ENCODE assay signal across 8 cellular contexts in the genomic region with DNA sequence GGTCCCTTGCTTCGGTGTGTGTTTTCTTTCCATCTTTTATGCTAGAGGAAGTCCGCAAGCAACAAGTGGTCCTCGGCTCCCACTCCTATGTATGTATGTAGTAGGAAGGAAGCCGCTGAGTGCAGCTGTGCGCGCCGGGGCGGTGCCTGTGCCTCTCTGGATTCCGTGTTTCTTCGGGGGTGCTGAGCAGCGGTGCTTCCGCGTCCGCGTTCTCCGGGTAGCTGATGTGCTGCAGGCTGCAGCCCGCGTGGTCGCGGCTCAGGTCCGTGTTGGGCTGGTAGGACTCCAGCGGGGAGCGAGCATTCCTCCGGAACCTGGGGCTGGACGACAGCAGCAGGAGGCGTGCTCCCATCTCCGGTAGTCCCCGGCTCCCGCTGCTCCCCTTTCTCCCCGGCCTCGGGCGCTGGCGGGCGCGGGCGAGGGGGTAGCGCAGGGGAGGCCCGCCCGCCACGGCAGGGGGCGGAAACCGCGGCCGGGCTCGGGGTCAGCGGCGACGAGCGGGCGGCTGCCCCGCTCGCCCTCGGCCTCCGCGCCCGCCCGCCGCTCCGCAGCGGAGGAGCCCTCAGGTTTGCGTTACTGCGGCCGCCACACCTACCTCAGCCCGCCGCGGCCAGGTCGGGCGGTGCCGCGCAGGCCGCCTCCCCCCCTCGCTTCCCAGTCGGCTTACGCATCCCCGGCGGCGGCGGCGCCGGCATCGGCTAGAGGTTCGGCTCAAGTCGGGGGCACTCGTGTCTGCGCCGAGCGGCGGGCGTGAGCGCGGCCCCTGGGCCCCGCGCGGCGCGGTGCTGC. TPM values are rescaled to one million over a fixed set of nuclear protein-coding genes. Genes with fewer than 3 reads are reported as not detected.
A peak's percentile ranks its signal among the peaks of the same experiment; 100 is the strongest.
DNase-seq lines count a peak whose midpoint lies in the region; ATAC-seq and TF ChIP-seq lines count a peak whose summit lies in the region.

No MANE protein-coding gene starts in this region.

- POLR2A ChIA-PET in CD4-positive, alpha-beta memory T cell (lab: Charles Lee; ENCODE audit: partially characterized antibody): interaction anchor here (0.6 to 3.1 kb wide), 16 partner anchors 8 to 1174 kb away, joined by 3 to 31 read pairs (median 4); partner anchors contain the start of genes AKAP1, SCPEP1 and SRSF1

- H3K79me2 ChIP-seq in OCI-LY3 (ENCODE audit: low read length): peaks cover 25% of the 10 kb centered on the region
- peaks cover 25% of the 10 kb centered on the region for H3K79me2 ChIP-seq in fibroblast of lung (ENCODE audit: control insufficient read depth, insufficient read depth, low read length)
- H3K79me2 ChIP-seq in neural cell (replicated peaks; ENCODE audit: insufficient read depth, low read length): peaks cover 5% of the 10 kb centered on the region

- H3K4me1 ChIP-seq in CD4-positive, alpha-beta memory T cell (ENCODE audit: insufficient read depth, low read length): peaks cover 60% of the 10 kb centered on the region
- peaks cover 17% of the 10 kb centered on the region for H3K4me1 ChIP-seq in OCI-LY3 (ENCODE audit: low read length)
- H3K4me1 ChIP-seq in fibroblast of lung (ENCODE audit: control insufficient read depth, extremely low read depth, insufficient read depth, low read length): peaks cover 11% of the 10 kb centered on the region

- CTCF ChIA-PET in CD4-positive, alpha-beta memory T cell (lab: Charles Lee; ENCODE audit: partially characterized antibody): interaction anchor here (1.9 to 4.0 kb wide), 2 partner anchors 8 to 14 kb away, joined by 4 to 38 read pairs; no protein-coding TSS in a partner anchor

- H3K27ac Mint-ChIP-seq in CD4-positive, alpha-beta memory T cell: peak overlapping the region; percentile 81 to 97 (median 93)
- peak overlapping the region; percentile 90 to 95 for H3K27ac Mint-ChIP-seq in stimulated activated naive CD8-positive, alpha-beta T cell treated with anti-CD3 and anti-CD28 coated beads, Interleukin-15, amount 100 ng/mL, for 72 hours

- no peaks in the 10 kb centered on the region for H3K9me2 ChIP-seq in neural cell (ENCODE audit: insufficient read depth, low read length)

- H2AFZ ChIP-seq in OCI-LY3 (ENCODE audit: low read depth, low read length) (peak overlapping the region; percentile 95), fibroblast of lung (ENCODE audit: low read length) (peak overlapping the region; percentile 67), neural cell (ENCODE audit: low read depth, low read length) (peak overlapping the region; percentile 60)

- H3K4me2 ChIP-seq in OCI-LY3 (ENCODE audit: low read length): peak overlapping the region; percentile 84
- peak overlapping the region; percentile 87 for H3K4me2 ChIP-seq in fibroblast of lung (ENCODE audit: extremely low read depth, insufficient read depth, low read length)
- peak overlapping the region; percentile 33 for H3K4me2 ChIP-seq in neural cell (ENCODE audit: low read length)

- ATAC-seq in GM19397 (IDR thresholded peaks at IDR 0.05; ENCODE audit: unreplicated experiment): peak; percentile 54
- ATAC-seq in HG03520 (IDR thresholded peaks at IDR 0.05; ENCODE audit: unreplicated experiment): peak; percentile 44
- peak; percentile 77 for ATAC-seq in stimulated activated naive CD8-positive, alpha-beta T cell treated with anti-CD3 and anti-CD28 coated beads, Interleukin-15, amount 100 ng/mL, for 72 hours

- 0 out of 2 replicates have a peak, but pooled peaks cover 6% of the 10 kb centered on the region for H4K20me1 ChIP-seq in OCI-LY3 (ENCODE audit: insufficient read depth, low read length)
- no peaks in the 10 kb centered on the region for H4K20me1 ChIP-seq in fibroblast of lung (ENCODE audit: control insufficient read depth, extremely low read depth, insufficient read depth, low read length)
- no peaks in the 10 kb centered on the region for H4K20me1 ChIP-seq in neural cell (ENCODE audit: insufficient read depth)

- H3K4me3 Mint-ChIP-seq in CD4-positive, alpha-beta memory T cell: peak overlapping the region; percentile 88 to 97 (median 92)
- H3K4me3 Mint-ChIP-seq in stimulated activated naive CD8-positive, alpha-beta T cell treated with anti-CD3 and anti-CD28 coated beads, Interleukin-15, amount 100 ng/mL, for 72 hours: peak overlapping the region; percentile 85 to 96

- H3F3A ChIP-seq in neural cell (ENCODE audit: insufficient read depth, low read length, poor library complexity, severe bottlenecking): peaks cover 6% of the 10 kb centered on the region

- H3K27ac ChIP-seq in CD4-positive, alpha-beta memory T cell (ENCODE audit: low read depth, low read length): peak overlapping the region; percentile 79
- H3K27ac ChIP-seq in OCI-LY3 (ENCODE audit: low read length): peak overlapping the region; percentile 27
- peak overlapping the region; percentile 76 for H3K27ac ChIP-seq in fibroblast of lung (ENCODE audit: insufficient read depth, low read length)
- H3K27ac ChIP-seq in neural cell (ENCODE audit: low read length): peak overlapping the region; percentile 34

- no peaks in the 10 kb centered on the region for H3K27me3 ChIP-seq in CD4-positive, alpha-beta memory T cell (ENCODE audit: insufficient read depth, low read length)
- H3K27me3 ChIP-seq in OCI-LY3 (ENCODE audit: low read depth, low read length) (no peaks in the 10 kb centered on the region), fibroblast of lung (ENCODE audit: control insufficient read depth, insufficient read depth, low read length) (no peaks in the 10 kb centered on the region), neural cell (ENCODE audit: insufficient read depth, low read depth, low read length) (no peaks in the 10 kb centered on the region)

- TF ChIP-seq RAD21 in neural cell (conservative IDR thresholded peaks at IDR 0.05): no peak

- peak overlapping the region; percentile 38 to 88 for H3K4me3 ChIP-seq in CD4-positive, alpha-beta memory T cell (ENCODE audit: low read length in 2 of 2)
- H3K4me3 ChIP-seq in OCI-LY3 (ENCODE audit: low read length): peak overlapping the region; percentile 97
- H3K4me3 ChIP-seq in fibroblast of lung (replicated peaks in 1 of 4; ENCODE audit: control extremely low read depth in 1 of 4, insufficient read depth in 1 of 4, low read depth in 3 of 4, low read length in 4 of 4): peak overlapping the region; percentile 62 to 79 (median 68)
- peak overlapping the region; percentile 92 for H3K4me3 ChIP-seq in neural cell (ENCODE audit: low read length)

- intact Hi-C loops in CD4-positive, alpha-beta memory T cell (cut with micrococcal nuclease): loop anchor here (1.0 to 5.0 kb wide), 8 partner anchors 14 to 1684 kb away; partner anchors contain the start of genes AKAP1, COIL, MSI2 and SRSF1

- peak overlapping the region; percentile 81 for H3K9ac ChIP-seq in OCI-LY3 (ENCODE audit: low read length)
- H3K9ac ChIP-seq in fibroblast of lung (ENCODE audit: insufficient read depth, low read length): peak overlapping the region; percentile 71
- peak overlapping the region; percentile 62 for H3K9ac ChIP-seq in neural cell (ENCODE audit: low read length)

- TF ChIP-seq EP300 in neural cell (conservative IDR thresholded peaks at IDR 0.05; ENCODE audit: poor library complexity, severe bottlenecking): peak; percentile 21

- peaks cover 38 to 72% (median 53%) of the 10 kb centered on the region in 4 donors for H3K4me1 Mint-ChIP-seq in CD4-positive, alpha-beta memory T cell
- peaks cover 74% of the 10 kb centered on the region for H3K4me1 Mint-ChIP-seq in stimulated activated naive CD8-positive, alpha-beta T cell treated with anti-CD3 and anti-CD28 coated beads, Interleukin-15, amount 100 ng/mL, for 72 hours

- no peaks in the 10 kb centered on the region for H3K36me3 ChIP-seq in CD4-positive, alpha-beta memory T cell (ENCODE audit: insufficient read depth, low read length)
- peaks cover 13% of the 10 kb centered on the region for H3K36me3 ChIP-seq in OCI-LY3 (replicated peaks; ENCODE audit: low read depth, low read length)
- H3K36me3 ChIP-seq in fibroblast of lung (ENCODE audit: control insufficient read depth, insufficient read depth, low read length): no peaks in the 10 kb centered on the region
- H3K36me3 ChIP-seq in neural cell (ENCODE audit: insufficient read depth, low read length): no peaks in the 10 kb centered on the region

- H3K9me3 Mint-ChIP-seq in CD4-positive, alpha-beta memory T cell: no peaks in the 10 kb centered on the region
- H3K9me3 Mint-ChIP-seq in stimulated activated naive CD8-positive, alpha-beta T cell treated with anti-CD3 and anti-CD28 coated beads, Interleukin-15, amount 100 ng/mL, for 72 hours: no peaks in the 10 kb centered on the region

- TF ChIP-seq CTCF in OCI-LY3 (IDR thresholded peaks at IDR 0.05; ENCODE audit: low read depth, low read length) (no peak), fibroblast of lung (conservative IDR thresholded peaks at IDR 0.05 in 1 of 2, IDR thresholded peaks at IDR 0.05 in 1 of 2; ENCODE audit: low read depth in 1 of 2, low read length in 2 of 2) (no peak), neural cell (IDR thresholded peaks at IDR 0.05; ENCODE audit: poor library complexity, severe bottlenecking) (no peak)

- peak; percentile 62 to 78 (median 65) for DNase-seq in CD4-positive, alpha-beta memory T cell
- peak; percentile 74 to 80 for DNase-seq in activated T-cell treated with anti-CD3 and anti-CD28 coated beads, Interleukin-2, amount 50 U/mL, for 48 hours
- DNase-seq in fibroblast of lung (ENCODE audit: low read depth in 2 of 2): peak; percentile 50 to 57
- DNase-seq in stimulated activated naive CD8-positive, alpha-beta T cell treated with anti-CD3 and anti-CD28 coated beads, Interleukin-15, amount 100 ng/mL, for 72 hours: peak; percentile 67 to 68

- H3K27me3 Mint-ChIP-seq in CD4-positive, alpha-beta memory T cell: no peaks in the 10 kb centered on the region
- H3K27me3 Mint-ChIP-seq in stimulated activated naive CD8-positive, alpha-beta T cell treated with anti-CD3 and anti-CD28 coated beads, Interleukin-15, amount 100 ng/mL, for 72 hours: no peaks in the 10 kb centered on the region

- peaks cover 8 to 25% of the 10 kb centered on the region in 2 donors for H3K36me3 Mint-ChIP-seq in CD4-positive, alpha-beta memory T cell

- no peaks in the 10 kb centered on the region for H3K9me3 ChIP-seq in CD4-positive, alpha-beta memory T cell (ENCODE audit: control insufficient read depth in 1 of 2, low read length in 2 of 2)
- H3K9me3 ChIP-seq in OCI-LY3 (ENCODE audit: insufficient read depth, low read length) (no peaks in the 10 kb centered on the region), fibroblast of lung (ENCODE audit: control insufficient read depth, insufficient read depth, low read depth, low read length) (no peaks in the 10 kb centered on the region), neural cell (ENCODE audit: low read length) (no peaks in the 10 kb centered on the region)

RNA-seq across cellular contexts. Expression of gene C17orf67, which starts 0.5 kb away (rescaled TPM):
- 10 to 100 TPM in 1 of 2 experiments, 1 to 10 TPM in 1; 9.5 to 11.2 TPM for total RNA-seq in CD4-positive, alpha-beta memory T cell
- polyA plus RNA-seq in CD4-positive, alpha-beta memory T cell: 1 to 10 TPM in 1 of 2 donors, under 1 TPM in 1; 0.81 to 2.9 TPM
- total RNA-seq in fibroblast of lung: 1.3 and 1.7 TPM in 2 replicates
- polyA plus RNA-seq in fibroblast of lung (0.45 and 0.54 TPM in 2 replicates), neural cell (0.15 and 1.5 TPM in 2 replicates)
- 0.80 and 0.84 TPM in 2 replicates for polyA plus RNA-seq in fibroblast of lung (2012)
- polyA minus RNA-seq in fibroblast of lung (ENCODE audit: low replicate concordance) (1.2 TPM in 1 of 2 replicates, not detected in the other), neural cell (0.24 and 0.81 TPM in 2 replicates)

RNA-seq across cellular contexts. Expression of gene DGKE, which starts 0.7 kb away (rescaled TPM):
- total RNA-seq in CD4-positive, alpha-beta memory T cell: 10 to 100 TPM; 36.7 to 37.7 TPM
- polyA plus RNA-seq in CD4-positive, alpha-beta memory T cell: 1 to 10 TPM; 4.3 to 7.2 TPM
- 4.4 and 6.4 TPM in 2 replicates for total RNA-seq in fibroblast of lung
- polyA plus RNA-seq in fibroblast of lung (2.1 and 2.5 TPM in 2 replicates), neural cell (13.0 and 16.6 TPM in 2 replicates)
- polyA plus RNA-seq in fibroblast of lung (2012): 2.1 and 2.3 TPM in 2 replicates
- polyA minus RNA-seq in fibroblast of lung (ENCODE audit: low replicate concordance) (1.2 and 1.9 TPM in 2 replicates), neural cell (49.1 and 49.9 TPM in 2 replicates)

Comparison
In these comparisons a context has a peak if more than half of its experiments do, and no peak if none do; other contexts are left out.
1. Peak in every context shown above with its lines: DNase-seq, ATAC-seq, H3K4me3 ChIP-seq and H3K27ac ChIP-seq.
2. H3K27ac ChIP-seq: peak in every context shown above with its lines; median percentile 79 in CD4-positive, alpha-beta memory T cell; 76 in fibroblast of lung; 34 in neural cell; 27 in OCI-LY3.
3. H3K4me2 ChIP-seq: peak in every context shown above with its lines; median percentile 87 in fibroblast of lung; 84 in OCI-LY3; 33 in neural cell.